16 cellular contexts compared by ENCODE assay signal in the genomic region with DNA sequence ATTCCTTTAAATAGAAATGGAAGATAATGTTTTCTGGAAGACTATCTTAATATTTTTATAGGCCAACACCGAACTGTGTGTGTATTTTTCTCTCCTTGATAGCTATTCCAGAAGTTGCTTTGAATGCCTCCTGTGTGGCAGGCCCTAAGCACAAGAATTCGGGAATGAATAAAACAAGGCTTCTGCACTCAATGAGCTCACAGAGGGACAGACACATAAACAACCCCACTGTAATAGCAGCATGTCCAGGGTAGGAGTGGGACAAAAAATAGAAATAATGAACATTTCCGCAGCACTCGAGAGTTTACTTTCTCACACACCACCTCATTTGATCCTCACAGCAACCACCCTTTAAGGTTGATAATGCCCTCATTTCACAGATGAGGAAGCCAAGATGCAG. TPM values are rescaled to one million over a fixed set of nuclear protein-coding genes. Genes with fewer than 3 reads are reported as not detected.
DNase-seq lines count a peak whose midpoint lies in the region; ATAC-seq and TF ChIP-seq lines count a peak whose summit lies in the region.
"Had no signal": no experiment of that assay in that cellular context is flagged by ENCODE, and none has a peak within 500 bp of the region (broad histone marks: within the 10 kb centered on the region; RNA-seq: fewer than 3 reads in every experiment).

No MANE protein-coding gene starts in this region.

- H3K9me3 ChIP-seq in endodermal cell (ENCODE audit: control insufficient read depth, low read length) (no peaks in the 10 kb centered on the region), neuronal stem cell (replicated peaks in 1 of 2; ENCODE audit: control insufficient read depth in 2 of 2, insufficient read depth in 1 of 2, low read depth in 1 of 2, low read length in 2 of 2) (peaks cover 0 to 6% of the 10 kb centered on the region in 2 donors)
- H3K9me3 ChIP-seq: A549 had no signal

- DNase-seq in astrocyte of the hippocampus (ENCODE audit: low read depth, low spot score): peak; percentile 48
- no peak for DNase-seq in endodermal cell
- DNase-seq in mesothelial cell of epicardium (ENCODE audit: low spot score in 2 of 2, unreplicated experiment in 2 of 2): no peak
- no peak for DNase-seq in neuronal stem cell (ENCODE audit: low spot score)
- no peak for DNase-seq in activated T-cell treated with anti-CD3 and anti-CD28 coated beads for 4 hours
- DNase-seq in SHP77 (lab: John Stamatoyannopoulos, UW): no peak
- DNase-seq in 8988T: no peak
- DNase-seq: CD8-positive, alpha-beta T cell; COR-L47; DMS153; DMS79 treated with DMSO at 0.1 percent for 48 hours; EL had no signal

- H3K18ac ChIP-seq in neuronal stem cell (ENCODE audit: low read length): no peak overlapping the region

- ATAC-seq in GM18873 (IDR thresholded peaks at IDR 0.05; ENCODE audit: low FRiP score, unreplicated experiment): no peak
- ATAC-seq: A549; CD8-positive, alpha-beta T cell; HCT116 had no signal

- H3K9me3 Mint-ChIP-seq in endodermal cell: no peaks in the 10 kb centered on the region
- H3K9me3 Mint-ChIP-seq in mesothelial cell of epicardium: peaks cover 6% of the 10 kb centered on the region
- H3K9me3 Mint-ChIP-seq: CD8-positive, alpha-beta T cell had no signal

- H3K4me3 ChIP-seq in endodermal cell (ENCODE audit: low read length): no peak overlapping the region
- H3K4me3 ChIP-seq in neuronal stem cell (ENCODE audit: low read length in 2 of 2): no peak overlapping the region
- H3K4me3 ChIP-seq: A549 had no signal

- H3K27ac Mint-ChIP-seq in endodermal cell: no peak overlapping the region
- H3K27ac Mint-ChIP-seq in mesothelial cell of epicardium: peak overlapping the region; percentile 60
- H3K27ac Mint-ChIP-seq: CD14-positive monocyte; CD8-positive, alpha-beta T cell had no signal

- H4K91ac ChIP-seq in neuronal stem cell (ENCODE audit: low read depth, low read length, poor library complexity): no peak overlapping the region

- no peak overlapping the region for H3K14ac ChIP-seq in neuronal stem cell (ENCODE audit: low read length)

- H3K27me3 ChIP-seq in endodermal cell (ENCODE audit: control insufficient read depth, insufficient read depth, low read length, poor library complexity, severe bottlenecking): no peaks in the 10 kb centered on the region
- no peaks in the 10 kb centered on the region for H3K27me3 ChIP-seq in neuronal stem cell (ENCODE audit: control insufficient read depth in 3 of 3, insufficient read depth in 3 of 3, low read depth in 1 of 3, low read length in 3 of 3)

- H3K36me3 Mint-ChIP-seq in endodermal cell (ENCODE audit: low read depth) (no peaks in the 10 kb centered on the region), mesothelial cell of epicardium (peaks cover 16% of the 10 kb centered on the region)
- H3K36me3 Mint-ChIP-seq: CD14-positive monocyte; CD8-positive, alpha-beta T cell had no signal

- H3K27ac ChIP-seq in endodermal cell (ENCODE audit: low read depth, low read length) (peak overlapping the region; percentile 95), neuronal stem cell (replicated peaks; ENCODE audit: low read length) (peak overlapping the region; percentile 6)
- H3K27ac ChIP-seq: A549 had no signal

- H2BK12ac ChIP-seq in neuronal stem cell (ENCODE audit: low read length): no peak overlapping the region

- no peak overlapping the region for H2BK15ac ChIP-seq in neuronal stem cell (ENCODE audit: low read length)

- WGBS in endodermal cell (ENCODE audit: insufficient coverage in 1 of 2, insufficient read length in 1 of 2), 2 experiments: 86% methylated on average over 4 of the region's 4 CpGs; no CpG with 5 or more reads in 1 of the 2 experiments
- no CpG with 5 or more reads among the region's 4 CpGs for WGBS in neuronal stem cell (ENCODE audit: extremely low coverage in 2 of 2, insufficient read length in 2 of 2, insufficient replicate concordance in 1 of 2), 2 donors

- no peak overlapping the region for H3K9ac ChIP-seq in endodermal cell (ENCODE audit: extremely low read depth, low read length, poor library complexity, severe bottlenecking)
- H3K9ac ChIP-seq in neuronal stem cell (ENCODE audit: low read depth, low read length, poor library complexity): no peak overlapping the region

- H3K4me3 Mint-ChIP-seq in endodermal cell: no peak overlapping the region
- H3K4me3 Mint-ChIP-seq in mesothelial cell of epicardium: no peak overlapping the region
- H3K4me3 Mint-ChIP-seq: CD14-positive monocyte; CD8-positive, alpha-beta T cell had no signal

- no peak overlapping the region for H3K4ac ChIP-seq in neuronal stem cell (ENCODE audit: low read length)

- no peak overlapping the region for H2AK5ac ChIP-seq in neuronal stem cell (ENCODE audit: low read depth, low read length)

- H4K8ac ChIP-seq in neuronal stem cell (ENCODE audit: low read depth, low read length): no peak overlapping the region

- no peak for TF ChIP-seq CTCF in endodermal cell (conservative IDR thresholded peaks at IDR 0.05)
- no peak for TF ChIP-seq CTCF in mesothelial cell of epicardium (IDR thresholded peaks at IDR 0.05; ENCODE audit: unreplicated experiment)

- H3K23ac ChIP-seq in neuronal stem cell (ENCODE audit: low read depth, low read length, poor library complexity): no peak overlapping the region

- H2BK120ac ChIP-seq in neuronal stem cell (ENCODE audit: low read depth, low read length): no peak overlapping the region

- peaks cover 6% of the 10 kb centered on the region for H3K79me1 ChIP-seq in neuronal stem cell (ENCODE audit: low read depth, low read length)

- H3K4me1 ChIP-seq in endodermal cell (ENCODE audit: control insufficient read depth, insufficient read depth, low read length) (peaks cover under 1% of the 10 kb centered on the region), neuronal stem cell (ENCODE audit: control insufficient read depth in 2 of 2, insufficient read depth in 1 of 2, low read depth in 1 of 2, low read length in 2 of 2) (peaks cover 16 to 26% of the 10 kb centered on the region in 2 donors)
- H3K4me1 ChIP-seq: A549 had no signal

- no peak overlapping the region for H2BK5ac ChIP-seq in neuronal stem cell (ENCODE audit: low read length)

- H3K36me3 ChIP-seq in endodermal cell (ENCODE audit: control insufficient read depth, insufficient read depth, low read length) (no peaks in the 10 kb centered on the region), neuronal stem cell (replicated peaks in 1 of 2; ENCODE audit: control insufficient read depth in 2 of 2, insufficient read depth in 2 of 2, low read length in 2 of 2) (peaks cover 2 to 49% of the 10 kb centered on the region in 2 donors)

- H3K27me3 Mint-ChIP-seq in endodermal cell (ENCODE audit: insufficient read depth): peaks cover 2% of the 10 kb centered on the region
- no peaks in the 10 kb centered on the region for H3K27me3 Mint-ChIP-seq in mesothelial cell of epicardium (ENCODE audit: low read depth)

- no peak overlapping the region for H2AFZ ChIP-seq in neuronal stem cell (ENCODE audit: low read length)

- H3K4me2 ChIP-seq in neuronal stem cell (ENCODE audit: insufficient read depth, low read length, poor library complexity, severe bottlenecking): no peak overlapping the region
- H3K4me2 ChIP-seq: A549 had no signal

- peaks cover 6% of the 10 kb centered on the region for H3K4me1 Mint-ChIP-seq in endodermal cell
- peaks cover 53% of the 10 kb centered on the region for H3K4me1 Mint-ChIP-seq in mesothelial cell of epicardium
- H3K4me1 Mint-ChIP-seq: CD14-positive monocyte had no signal

RNA-seq across cellular contexts. Expression of gene SRGAP3, which starts 18.0 kb away (rescaled TPM):
- total RNA-seq in endodermal cell (1 to 10 TPM; 5.0 to 8.1 TPM), mesothelial cell of epicardium (61.3 to 68.6 TPM (median 65.6 TPM) in 3 replicates)
- 81.2 TPM for polyA plus RNA-seq in endodermal cell (2013, experiment 1 of 2)
- 69.8 TPM for polyA plus RNA-seq in endodermal cell (2013, experiment 2 of 2)
- polyA plus RNA-seq in neuronal stem cell (2013, experiment 1 of 2): 11.8 TPM
- 11.9 TPM for polyA plus RNA-seq in neuronal stem cell (2013, experiment 2 of 2)
